Comparison of ENCODE assay signal across 19 cellular contexts in genomic region chr6:148884461-148884860, GRCh38.
A peak's percentile ranks its signal among the peaks of the same experiment; 100 is the strongest.
DNase-seq lines count a peak whose midpoint lies in the region; ATAC-seq and TF ChIP-seq lines count a peak whose summit lies in the region.
"Had no signal": no experiment of that assay in that cellular context is flagged by ENCODE, and none has a peak within 500 bp of the region (broad histone marks: within the 10 kb centered on the region; RNA-seq: fewer than 3 reads in every experiment).

No MANE protein-coding gene starts in this region.

- no peak overlapping the region for H2BK12ac ChIP-seq in neuronal stem cell (ENCODE audit: low read length)

- H3K4me1 ChIP-seq in HAP-1, result peaks cover 28% of the 10 kb centered on the region
- peaks cover 15 to 20% of the 10 kb centered on the region in 2 donors for H3K4me1 ChIP-seq in neuronal stem cell (ENCODE audit: control insufficient read depth in 2 of 2, insufficient read depth in 1 of 2, low read depth in 1 of 2, low read length in 2 of 2)
- peaks cover 2 to 26% of the 10 kb centered on the region in 2 experiments for H3K4me1 ChIP-seq in SK-N-SH (ENCODE audit: control insufficient read depth in 1 of 2, insufficient read depth in 2 of 2, low read depth in 1 of 2, low read length in 1 of 2)
- H3K4me1 ChIP-seq: left lung had no signal

- no peak overlapping the region for H2BK120ac ChIP-seq in neuronal stem cell (ENCODE audit: low read depth, low read length)

- DNase-seq in HAP-1 (ENCODE audit: low spot score in 2 of 2), result peak; percentile 63 to 67
- no peak for DNase-seq in neuronal stem cell (ENCODE audit: low spot score)
- no peak for DNase-seq in naive thymus-derived CD8-positive, alpha-beta T cell
- no peak for DNase-seq in AG08395 (ENCODE audit: low spot score)
- DNase-seq in DMS 273 treated with DMSO at 0.1 percent for 48 hours (lab: John Stamatoyannopoulos, UW), result no peak
- no peak for DNase-seq in SK-N-SH
- DNase-seq: activated naive CD4-positive, alpha-beta T cell treated with anti-CD3 and anti-CD28 coated beads, Interleukin-2, amount 10 ng/mL, durations not matched to agents 7 days and 5 days; CD4-positive, CD25-positive, alpha-beta regulatory T cell; effector CD8-positive, alpha-beta T cell; left lung; NCI-H1694; NCI-H524 treated with DMSO at 0.1 percent for 48 hours; stimulated activated CD4-positive, alpha-beta T cell treated with anti-CD3 and anti-CD28 coated beads, Interleukin-2, amount 100 ng/mL, for 24 hours had no signal

- H3K27me3 Mint-ChIP-seq in naive thymus-derived CD8-positive, alpha-beta T cell, result no peaks in the 10 kb centered on the region
- H3K27me3 Mint-ChIP-seq: type B pancreatic cell had no signal

- no peak overlapping the region for H3K18ac ChIP-seq in neuronal stem cell (ENCODE audit: low read length)

- H4K20me1 ChIP-seq in SK-N-SH (ENCODE audit: insufficient read depth), result no peaks in the 10 kb centered on the region

- H2BK15ac ChIP-seq in neuronal stem cell (ENCODE audit: low read length), result no peak overlapping the region

- H3K4ac ChIP-seq in neuronal stem cell (ENCODE audit: low read length), result no peak overlapping the region

- H3K79me2 ChIP-seq in SK-N-SH (ENCODE audit: insufficient read depth), result no peaks in the 10 kb centered on the region

- no peaks in the 10 kb centered on the region; the same call in 1 of the 2 replicates for H3K9me3 ChIP-seq in HAP-1
- no peaks in the 10 kb centered on the region for H3K9me3 ChIP-seq in neuronal stem cell (replicated peaks in 1 of 2; ENCODE audit: control insufficient read depth in 2 of 2, insufficient read depth in 1 of 2, low read depth in 1 of 2, low read length in 2 of 2)
- no peaks in the 10 kb centered on the region for H3K9me3 ChIP-seq in SK-N-SH
- H3K9me3 ChIP-seq: left lung, right atrium auricular region had no signal

- H3K14ac ChIP-seq in neuronal stem cell (ENCODE audit: low read length), result no peak overlapping the region

- H3K27ac ChIP-seq in neuronal stem cell (replicated peaks; ENCODE audit: low read length) (peak overlapping the region; percentile 87), SK-N-SH (ENCODE audit: low read depth in 2 of 2, low read length in 1 of 2) (peak overlapping the region in 1 of 2 experiments; percentile 87; a peak in 2 of 4 replicates)
- H3K27ac ChIP-seq: left lung, right atrium auricular region, VCaP had no signal

- CTCF ChIA-PET in SK-N-SH (lab: Yijun Ruan, JAX), result no interaction called here

- H4K91ac ChIP-seq in neuronal stem cell (ENCODE audit: low read depth, low read length, poor library complexity), result no peak overlapping the region

- in situ Hi-C loops in HAP-1 (cut with MboI; ENCODE audit: low sequenced_read_pairs), result no loop called here

- no peaks in the 10 kb centered on the region for H3K36me3 ChIP-seq in HAP-1 (replicated peaks)
- H3K36me3 ChIP-seq in neuronal stem cell (replicated peaks in 1 of 2; ENCODE audit: control insufficient read depth in 2 of 2, insufficient read depth in 2 of 2, low read length in 2 of 2), result peaks cover 0 to 2% of the 10 kb centered on the region in 2 donors
- H3K36me3 ChIP-seq in SK-N-SH (replicated peaks in 1 of 2; ENCODE audit: control insufficient read depth in 1 of 2, insufficient read depth in 2 of 2, low read length in 1 of 2), result no peaks in the 10 kb centered on the region
- H3K36me3 ChIP-seq: left lung, right atrium auricular region had no signal

- POLR2A ChIA-PET in naive thymus-derived CD8-positive, alpha-beta T cell (lab: Charles Lee), result interaction anchor here (0.5 kb wide), 1 partner anchor 123 kb away, joined by 3 read pairs; no protein-coding TSS in a partner anchor
- POLR2A ChIA-PET in SK-N-SH (lab: Yijun Ruan, JAX), result no interaction called here

- H3K4me1 Mint-ChIP-seq in naive thymus-derived CD8-positive, alpha-beta T cell, result peaks cover 0 to 10% (median under 1%) of the 10 kb centered on the region in 4 donors
- H3K4me1 Mint-ChIP-seq: activated naive CD4-positive, alpha-beta T cell treated with anti-CD3 and anti-CD28 coated beads, Interleukin-2, amount 10 ng/mL, durations not matched to agents 7 days and 5 days; CD4-positive, CD25-positive, alpha-beta regulatory T cell had no signal

- TF ChIP-seq RAD21 in SK-N-SH (IDR thresholded peaks at IDR 0.05; ENCODE audit: low read length), result no peak

- no peak overlapping the region for H3K27ac Mint-ChIP-seq in naive thymus-derived CD8-positive, alpha-beta T cell
- H3K27ac Mint-ChIP-seq: activated naive CD4-positive, alpha-beta T cell treated with anti-CD3 and anti-CD28 coated beads, Interleukin-2, amount 10 ng/mL, durations not matched to agents 7 days and 5 days; CD4-positive, CD25-positive, alpha-beta regulatory T cell; nephron; type B pancreatic cell had no signal

- no peaks in the 10 kb centered on the region for H3K9me3 Mint-ChIP-seq in naive thymus-derived CD8-positive, alpha-beta T cell
- H3K9me3 Mint-ChIP-seq: activated naive CD4-positive, alpha-beta T cell treated with anti-CD3 and anti-CD28 coated beads, Interleukin-2, amount 10 ng/mL, durations not matched to agents 7 days and 5 days; CD4-positive, CD25-positive, alpha-beta regulatory T cell; nephron; type B pancreatic cell had no signal

- H3K23ac ChIP-seq in neuronal stem cell (ENCODE audit: low read depth, low read length, poor library complexity), result no peak overlapping the region

- no peak overlapping the region for H3K4me3 ChIP-seq in HAP-1
- H3K4me3 ChIP-seq in neuronal stem cell (ENCODE audit: low read length in 2 of 2), result no peak overlapping the region
- no peak overlapping the region for H3K4me3 ChIP-seq in SK-N-SH (ENCODE audit: low read depth in 2 of 2, low read length in 1 of 2)
- H3K4me3 ChIP-seq: left lung, right atrium auricular region had no signal

- peak; percentile 90 for ATAC-seq in GM18502 (IDR thresholded peaks at IDR 0.05; ENCODE audit: poor library complexity, unreplicated experiment)
- ATAC-seq in HG03575 (IDR thresholded peaks at IDR 0.05; ENCODE audit: extremely low read depth, insufficient number of reproducible peaks, low FRiP score, unreplicated experiment), result peak; percentile 54
- no peak for ATAC-seq in naive thymus-derived CD8-positive, alpha-beta T cell
- ATAC-seq: left lung had no signal

- H2BK5ac ChIP-seq in neuronal stem cell (ENCODE audit: low read length), result no peak overlapping the region

- peaks cover 23% of the 10 kb centered on the region for H3F3A ChIP-seq in SK-N-SH (replicated peaks; ENCODE audit: insufficient read depth)

- no CpG with 5 or more reads among the region's 2 CpGs for WGBS in neuronal stem cell (ENCODE audit: extremely low coverage in 2 of 2, insufficient read length in 2 of 2, insufficient replicate concordance in 1 of 2), 2 donors
- 51% methylated on average over 2 of the region's 2 CpGs for WGBS in SK-N-SH (ENCODE audit: low lambda C conversion rate)

- peaks cover 4% of the 10 kb centered on the region; the same call in 1 of the 2 replicates for H3K27me3 ChIP-seq in HAP-1 (ENCODE audit: low read depth)
- H3K27me3 ChIP-seq in neuronal stem cell (ENCODE audit: control insufficient read depth in 3 of 3, insufficient read depth in 3 of 3, low read depth in 1 of 3, low read length in 3 of 3), result no peaks in the 10 kb centered on the region
- no peaks in the 10 kb centered on the region for H3K27me3 ChIP-seq in SK-N-SH (ENCODE audit: insufficient read depth)
- H3K27me3 ChIP-seq: left lung, right atrium auricular region had no signal

- H3K79me1 ChIP-seq in neuronal stem cell (ENCODE audit: low read depth, low read length), result no peaks in the 10 kb centered on the region

- no peaks in the 10 kb centered on the region for H3K9me2 ChIP-seq in SK-N-SH

- H3K4me3 Mint-ChIP-seq in naive thymus-derived CD8-positive, alpha-beta T cell, result no peak overlapping the region
- H3K4me3 Mint-ChIP-seq: activated naive CD4-positive, alpha-beta T cell treated with anti-CD3 and anti-CD28 coated beads, Interleukin-2, amount 10 ng/mL, durations not matched to agents 7 days and 5 days; CD4-positive, CD25-positive, alpha-beta regulatory T cell; nephron; type B pancreatic cell had no signal

- H2AK5ac ChIP-seq in neuronal stem cell (ENCODE audit: low read depth, low read length), result no peak overlapping the region

- H2AFZ ChIP-seq in neuronal stem cell (ENCODE audit: low read length), result no peak overlapping the region
- H2AFZ ChIP-seq in SK-N-SH (ENCODE audit: low read depth), result no peak overlapping the region

- no peaks in the 10 kb centered on the region for H3K36me3 Mint-ChIP-seq in naive thymus-derived CD8-positive, alpha-beta T cell
- H3K36me3 Mint-ChIP-seq: activated naive CD4-positive, alpha-beta T cell treated with anti-CD3 and anti-CD28 coated beads, Interleukin-2, amount 10 ng/mL, durations not matched to agents 7 days and 5 days; CD4-positive, CD25-positive, alpha-beta regulatory T cell had no signal

- no peak for TF ChIP-seq CTCF in SK-N-SH (IDR thresholded peaks at IDR 0.05)

- H3K9ac ChIP-seq in neuronal stem cell (ENCODE audit: low read depth, low read length, poor library complexity) (no peak overlapping the region), SK-N-SH (no peak overlapping the region)

- H3K4me2 ChIP-seq in neuronal stem cell (ENCODE audit: insufficient read depth, low read length, poor library complexity, severe bottlenecking) (no peak overlapping the region), SK-N-SH (no peak overlapping the region)

- H4K8ac ChIP-seq in neuronal stem cell (ENCODE audit: low read depth, low read length), result no peak overlapping the region

- no peak for TF ChIP-seq EP300 in SK-N-SH (IDR thresholded peaks at IDR 0.05; ENCODE audit: borderline replicate concordance in 1 of 2, low read depth in 1 of 2, low read length in 1 of 2)

TF ChIP-seq in SK-N-SH, 30 proteins besides CTCF, POLR2A, EP300 and RAD21:
- no peak for TF ChIP-seq JUND (IDR thresholded peaks at IDR 0.05)
- TF ChIP-seq MEF2A (IDR thresholded peaks at IDR 0.05; ENCODE audit: borderline replicate concordance, low read depth), result no peak
- no peak for TF ChIP-seq MAX (IDR thresholded peaks at IDR 0.05; ENCODE audit: low read depth)

Comparison
In these comparisons a context has a peak if more than half of its experiments do, and no peak if none do; other contexts are left out.
1. ATAC-seq: peak in GM18502 (single experiment) and HG03575 (single experiment); none in naive thymus-derived CD8-positive, alpha-beta T cell (0 of 2).
2. DNase-seq: peak in HAP-1 (2 of 2); none in neuronal stem cell (single experiment), naive thymus-derived CD8-positive, alpha-beta T cell (0 of 10), AG08395 (single experiment), DMS 273 treated with DMSO at 0.1 percent for 48 hours (single experiment) and SK-N-SH (single experiment).